In genomic region chr2:152716805-152717241, GRCh38 we compare ENCODE assay signal across 8 cellular contexts. TPM values are rescaled to one million over a fixed set of nuclear protein-coding genes. Genes with fewer than 3 reads are reported as not detected.
A peak's percentile ranks its signal among the peaks of the same experiment; 100 is the strongest.
DNase-seq lines count a peak whose midpoint lies in the region; ATAC-seq and TF ChIP-seq lines count a peak whose summit lies in the region.

No MANE protein-coding gene starts in this region.

- H3K4me1 ChIP-seq in hepatocyte (ENCODE audit: insufficient read depth) (peaks cover 24% of the 10 kb centered on the region), skeletal muscle tissue (ENCODE audit: control insufficient read depth in 3 of 3, insufficient read depth in 3 of 3, low read length in 3 of 3) (peaks cover 18 to 28% (median 22%) of the 10 kb centered on the region in 3 donors)

- H3K4me2 ChIP-seq in hepatocyte, result peak overlapping the region; percentile 81

- peaks cover 81% of the 10 kb centered on the region for H3K79me2 ChIP-seq in hepatocyte

- peaks cover 57% of the 10 kb centered on the region for H3K4me1 Mint-ChIP-seq in activated T-helper 1 cell treated with anti-CD3 and anti-CD28 coated beads, Interleukin-12 subunit alpha, Interleukin-12 subunit beta, Interleukin-2, Interleukin-4 antibody, amounts not matched to agents 30 ng/mL and 10 ng/mL and 1 ng/mL, durations not matched to agents 14 hours and 24 hours and 36 hours (ENCODE audit: low read depth)

- WGBS in hepatocyte (ENCODE audit: low lambda C conversion rate, missing lambda C conversion rate), result under 1% methylated on average over 15 of the region's 15 CpGs

- no peaks in the 10 kb centered on the region for H3K9me3 Mint-ChIP-seq in activated T-helper 1 cell treated with anti-CD3 and anti-CD28 coated beads, Interleukin-12 subunit alpha, Interleukin-12 subunit beta, Interleukin-2, Interleukin-4 antibody, amounts not matched to agents 30 ng/mL and 10 ng/mL and 1 ng/mL, durations not matched to agents 14 hours and 24 hours and 36 hours

- intact Hi-C loops in activated T-helper 1 cell treated with anti-CD3 and anti-CD28 coated beads, Interleukin-12 subunit alpha, Interleukin-12 subunit beta, Interleukin-2, Interleukin-4 antibody, amounts not matched to agents 30 ng/mL and 10 ng/mL and 1 ng/mL, durations not matched to agents 14 hours and 24 hours and 36 hours (cut with micrococcal nuclease), result loop anchor here (1.0 to 5.0 kb wide), 9 partner anchors 23 to 1430 kb away; partner anchors contain the start of genes ARL5A, FMNL2, NMI and STAM2

- peaks cover 31% of the 10 kb centered on the region for H4K20me1 ChIP-seq in hepatocyte (ENCODE audit: insufficient read depth, poor library complexity, severe bottlenecking)

- peak; percentile 6 for DNase-seq in NCI-H460 (ENCODE audit: extremely low read depth, low read depth)
- DNase-seq in activated T-helper 1 cell treated with anti-CD3 and anti-CD28 coated beads, Interleukin-12 subunit alpha, Interleukin-12 subunit beta, Interleukin-2, Interleukin-4 antibody, amounts not matched to agents 30 ng/mL and 10 ng/mL and 1 ng/mL, durations not matched to agents 14 hours and 24 hours and 36 hours (ENCODE audit: low spot score), result peak; percentile 17
- peak; percentile 62 for DNase-seq in hepatocyte (ENCODE audit: low spot score)

- TF ChIP-seq CTCF in C4-2B (conservative IDR thresholded peaks at IDR 0.05) (no peak), hepatocyte (IDR thresholded peaks at IDR 0.05; ENCODE audit: poor library complexity) (no peak)

- H3K27ac ChIP-seq in C4-2B, result peak overlapping the region; percentile 98
- H3K27ac ChIP-seq in hepatocyte, result peak overlapping the region; percentile 96
- H3K27ac ChIP-seq in skeletal muscle tissue (ENCODE audit: low read depth, low read length), result peak overlapping the region; percentile 99

- H3K4me3 ChIP-seq in hepatocyte (peak overlapping the region; percentile 82), skeletal muscle tissue (ENCODE audit: low read length in 3 of 3) (peak overlapping the region; percentile 94 to 99 (median 97))

- peak overlapping the region; percentile 98 to 100 (median 99) for H3K9ac ChIP-seq in skeletal muscle tissue (ENCODE audit: low read depth in 1 of 3, low read length in 3 of 3)

- H3K36me3 Mint-ChIP-seq in activated T-helper 1 cell treated with anti-CD3 and anti-CD28 coated beads, Interleukin-12 subunit alpha, Interleukin-12 subunit beta, Interleukin-2, Interleukin-4 antibody, amounts not matched to agents 30 ng/mL and 10 ng/mL and 1 ng/mL, durations not matched to agents 14 hours and 24 hours and 36 hours (ENCODE audit: low read depth), result peaks cover 43% of the 10 kb centered on the region

- H2AFZ ChIP-seq in hepatocyte, result peak overlapping the region; percentile 37

- H3K9me3 ChIP-seq in hepatocyte (ENCODE audit: low read depth), result no peaks in the 10 kb centered on the region
- no peaks in the 10 kb centered on the region for H3K9me3 ChIP-seq in skeletal muscle tissue (ENCODE audit: control insufficient read depth in 3 of 3, low read length in 3 of 3)

- H3K36me3 ChIP-seq in hepatocyte (replicated peaks; ENCODE audit: insufficient read depth, low read depth) (no peaks in the 10 kb centered on the region), skeletal muscle tissue (ENCODE audit: control insufficient read depth in 3 of 3, insufficient read depth in 3 of 3, low read length in 3 of 3) (peaks cover 3 to 7% (median 6%) of the 10 kb centered on the region in 3 donors)

- H3K4me3 Mint-ChIP-seq in activated T-helper 1 cell treated with anti-CD3 and anti-CD28 coated beads, Interleukin-12 subunit alpha, Interleukin-12 subunit beta, Interleukin-2, Interleukin-4 antibody, amounts not matched to agents 30 ng/mL and 10 ng/mL and 1 ng/mL, durations not matched to agents 14 hours and 24 hours and 36 hours, result peak overlapping the region; percentile 100

- H3K27me3 Mint-ChIP-seq in activated T-helper 1 cell treated with anti-CD3 and anti-CD28 coated beads, Interleukin-12 subunit alpha, Interleukin-12 subunit beta, Interleukin-2, Interleukin-4 antibody, amounts not matched to agents 30 ng/mL and 10 ng/mL and 1 ng/mL, durations not matched to agents 14 hours and 24 hours and 36 hours (ENCODE audit: insufficient read depth), result peaks cover 1% of the 10 kb centered on the region

- ATAC-seq in GM21515 (IDR thresholded peaks at IDR 0.05; ENCODE audit: unreplicated experiment), result peak; percentile 1
- ATAC-seq in GM19463 (IDR thresholded peaks at IDR 0.05; ENCODE audit: unreplicated experiment), result no peak
- ATAC-seq in HG03139 (IDR thresholded peaks at IDR 0.05; ENCODE audit: unreplicated experiment), result no peak

- peak overlapping the region; percentile 97 for H3K27ac Mint-ChIP-seq in activated T-helper 1 cell treated with anti-CD3 and anti-CD28 coated beads, Interleukin-12 subunit alpha, Interleukin-12 subunit beta, Interleukin-2, Interleukin-4 antibody, amounts not matched to agents 30 ng/mL and 10 ng/mL and 1 ng/mL, durations not matched to agents 14 hours and 24 hours and 36 hours

- H3K27me3 ChIP-seq in hepatocyte (no peaks in the 10 kb centered on the region), skeletal muscle tissue (ENCODE audit: control insufficient read depth in 3 of 3, insufficient read depth in 3 of 3, low read length in 3 of 3) (no peaks in the 10 kb centered on the region)

- no peaks in the 10 kb centered on the region for H3K9me2 ChIP-seq in hepatocyte (replicated peaks; ENCODE audit: insufficient read depth)

RNA-seq across cellular contexts. Expression of gene PRPF40A, which starts 0.4 kb away (rescaled TPM):
- 147 and 160 TPM in 2 replicates for total RNA-seq in NCI-H460 (2014; rRNA removed; shearing (Covaris generic))
- 124 and 167 TPM in 2 replicates for polyA plus RNA-seq in NCI-H460 (2014; cell fraction: nucleus; rRNA removed)
- 152 and 172 TPM in 2 replicates for total RNA-seq in activated T-helper 1 cell treated with anti-CD3 and anti-CD28 coated beads, Interleukin-12 subunit alpha, Interleukin-12 subunit beta, Interleukin-2, Interleukin-4 antibody, amounts not matched to agents 30 ng/mL and 10 ng/mL and 1 ng/mL, durations not matched to agents 14 hours and 24 hours and 36 hours
- 125 and 131 TPM in 2 replicates for total RNA-seq in hepatocyte
- 99.6 and 101 TPM in 2 replicates for polyA plus RNA-seq in hepatocyte
- 34.4 TPM for total RNA-seq in skeletal muscle tissue

RNA-seq across cellular contexts. Expression of gene ARL6IP6, which starts 1.6 kb away (rescaled TPM):
- total RNA-seq in NCI-H460 (2014; rRNA removed; shearing (Covaris generic)), result 30.4 and 34.6 TPM in 2 replicates
- 29.1 and 54.1 TPM in 2 replicates for polyA plus RNA-seq in NCI-H460 (2014; cell fraction: nucleus; rRNA removed)
- total RNA-seq in activated T-helper 1 cell treated with anti-CD3 and anti-CD28 coated beads, Interleukin-12 subunit alpha, Interleukin-12 subunit beta, Interleukin-2, Interleukin-4 antibody, amounts not matched to agents 30 ng/mL and 10 ng/mL and 1 ng/mL, durations not matched to agents 14 hours and 24 hours and 36 hours, result 30.2 and 31.7 TPM in 2 replicates
- total RNA-seq in hepatocyte (23.2 and 28.6 TPM in 2 replicates), skeletal muscle tissue (26.1 TPM)
- polyA plus RNA-seq in hepatocyte, result 18.2 and 21.1 TPM in 2 replicates

Comparison
In these comparisons a context has a peak if more than half of its experiments do, and no peak if none do; other contexts are left out.
1. DNase-seq: peak in every context shown above with its lines; median percentile 62 in hepatocyte; 17 in activated T-helper 1 cell treated with anti-CD3 and anti-CD28 coated beads, Interleukin-12 subunit alpha, Interleukin-12 subunit beta, Interleukin-2, Interleukin-4 antibody, amounts not matched to agents 30 ng/mL and 10 ng/mL and 1 ng/mL, durations not matched to agents 14 hours and 24 hours and 36 hours; 6 in NCI-H460.